ENCODE assay signal across 31 cellular contexts in genomic region chr2:181399046-181399445, GRCh38. TPM values are rescaled to one million over a fixed set of nuclear protein-coding genes. Genes with fewer than 3 reads are reported as not detected.
DNase-seq lines count a peak whose midpoint lies in the region; ATAC-seq and TF ChIP-seq lines count a peak whose summit lies in the region.
"Had no signal": no experiment of that assay in that cellular context is flagged by ENCODE, and none has a peak within 500 bp of the region (broad histone marks: within the 10 kb centered on the region; RNA-seq: fewer than 3 reads in every experiment).

No MANE protein-coding gene starts in this region.

- CTCF ChIA-PET in OCI-LY7 (lab: Charles Lee; ENCODE audit: unreplicated experiment) = interaction anchor here (0.6 kb wide), 1 partner anchor 56 kb away, joined by 3 read pairs; no protein-coding TSS in a partner anchor
- CTCF ChIA-PET in activated CD8-positive, alpha-beta memory T cell treated with anti-CD3 and anti-CD28 coated beads, Interleukin-2, amount 10 ng/mL, durations not matched to agents 7 days and 5 days (lab: Charles Lee) = interaction anchor here (0.7 to 1.4 kb wide), 3 partner anchors 30 to 74 kb away, joined by 3 read pairs; no protein-coding TSS in a partner anchor
- CTCF ChIA-PET in SK-N-SH (lab: Yijun Ruan, JAX) = interaction anchor here (0.7 to 1.2 kb wide), 2 partner anchors 64 to 67 kb away, joined by 3 read pairs; no protein-coding TSS in a partner anchor

- no peak overlapping the region for H3K4me2 ChIP-seq in OCI-LY7 (ENCODE audit: low read length)
- no peak overlapping the region for H3K4me2 ChIP-seq in SK-N-SH
- H3K4me2 ChIP-seq: hepatocyte had no signal

- H3K27me3 Mint-ChIP-seq in activated CD8-positive, alpha-beta memory T cell treated with anti-CD3 and anti-CD28 coated beads, Interleukin-2, amount 10 ng/mL, durations not matched to agents 7 days and 5 days = no peaks in the 10 kb centered on the region
- H3K27me3 Mint-ChIP-seq: activated T-cell treated with anti-CD3 and anti-CD28 coated beads, Interleukin-2, amount 50 U/mL, for 24 hours; central memory CD8-positive, alpha-beta T cell; memory B cell; stimulated activated memory B cell treated with anti-CD40 and anti-IgM and Interleukin-4, amounts not matched to agents 10 μg/mL and 1 μg/mL and 100 μg/mL, for 72 hours had no signal

- intact Hi-C loops in OCI-LY7 (cut with micrococcal nuclease; ENCODE audit: unreplicated experiment) (no loop called here), thyroid gland (cut with DNase I) (no loop called here)

- peaks cover 18% of the 10 kb centered on the region for H3K4me1 Mint-ChIP-seq in activated CD8-positive, alpha-beta memory T cell treated with anti-CD3 and anti-CD28 coated beads, Interleukin-2, amount 10 ng/mL, durations not matched to agents 7 days and 5 days

- TF ChIP-seq EP300 in SK-N-SH (IDR thresholded peaks at IDR 0.05; ENCODE audit: borderline replicate concordance in 1 of 2, low read depth in 1 of 2, low read length in 1 of 2) = no peak

- TF ChIP-seq POLR2A in thyroid gland (IDR thresholded peaks at IDR 0.05) = no peak

- ATAC-seq in HG03354 (IDR thresholded peaks at IDR 0.05; ENCODE audit: poor library complexity, severe bottlenecking, unreplicated experiment) (peak; percentile 46), HG03439 (IDR thresholded peaks at IDR 0.05; ENCODE audit: unreplicated experiment) (no peak)
- no peak for ATAC-seq in activated CD8-positive, alpha-beta memory T cell treated with anti-CD3 and anti-CD28 coated beads, Interleukin-2, amount 10 ng/mL, durations not matched to agents 7 days and 5 days
- ATAC-seq: gastroesophageal sphincter; right lobe of liver; stimulated activated memory B cell treated with anti-CD40 and anti-IgM and Interleukin-4, amounts not matched to agents 10 μg/mL and 1 μg/mL and 100 μg/mL, for 72 hours; upper lobe of right lung had no signal

- no peaks in the 10 kb centered on the region for H3K9me2 ChIP-seq in OCI-LY7 (ENCODE audit: insufficient read depth, low read length)
- H3K9me2 ChIP-seq in SK-N-SH = no peaks in the 10 kb centered on the region

- H3K9me3 Mint-ChIP-seq in activated CD8-positive, alpha-beta memory T cell treated with anti-CD3 and anti-CD28 coated beads, Interleukin-2, amount 10 ng/mL, durations not matched to agents 7 days and 5 days (ENCODE audit: low read depth) = no peaks in the 10 kb centered on the region
- H3K9me3 Mint-ChIP-seq: activated T-cell treated with anti-CD3 and anti-CD28 coated beads, Interleukin-2, amount 50 U/mL, for 24 hours; central memory CD8-positive, alpha-beta T cell had no signal

- no peak overlapping the region for H3K4me3 Mint-ChIP-seq in activated CD8-positive, alpha-beta memory T cell treated with anti-CD3 and anti-CD28 coated beads, Interleukin-2, amount 10 ng/mL, durations not matched to agents 7 days and 5 days
- H3K4me3 Mint-ChIP-seq: activated T-cell treated with anti-CD3 and anti-CD28 coated beads, Interleukin-2, amount 50 U/mL, for 24 hours; central memory CD8-positive, alpha-beta T cell; memory B cell; stimulated activated memory B cell treated with anti-CD40 and anti-IgM and Interleukin-4, amounts not matched to agents 10 μg/mL and 1 μg/mL and 100 μg/mL, for 72 hours had no signal

- POLR2A ChIA-PET in OCI-LY7 (lab: Charles Lee) = interaction anchor here (0.6 to 2.0 kb wide), 12 partner anchors 8 to 1923 kb away, joined by 3 to 8 read pairs (median 4); no protein-coding TSS in a partner anchor
- POLR2A ChIA-PET in SK-N-SH (lab: Yijun Ruan, JAX) = no interaction called here

- H3K4me1 ChIP-seq in OCI-LY7 (ENCODE audit: insufficient read depth, low read length, poor library complexity, severe bottlenecking) = peaks cover 9% of the 10 kb centered on the region
- 0 out of 4 replicates have a peak, but pooled peaks cover 0 to 3% of the 10 kb centered on the region in 2 experiments for H3K4me1 ChIP-seq in SK-N-SH (ENCODE audit: control insufficient read depth in 1 of 2, insufficient read depth in 2 of 2, low read depth in 1 of 2, low read length in 1 of 2)
- H3K4me1 ChIP-seq in thyroid gland = no peaks in the 10 kb centered on the region
- H3K4me1 ChIP-seq: gastroesophageal sphincter, right lobe of liver, upper lobe of right lung had no signal

- H3K9ac ChIP-seq in SK-N-SH = no peak overlapping the region

- no peaks in the 10 kb centered on the region for H3F3A ChIP-seq in SK-N-SH (replicated peaks; ENCODE audit: insufficient read depth)

- H3K27ac ChIP-seq in OCI-LY7 (ENCODE audit: low read depth, low read length, poor library complexity, severe bottlenecking) = no peak overlapping the region
- H3K27ac ChIP-seq in SK-N-SH (ENCODE audit: low read depth in 2 of 2, low read length in 1 of 2) = no peak overlapping the region
- H3K27ac ChIP-seq in thyroid gland = no peak overlapping the region
- H3K27ac ChIP-seq: gastroesophageal sphincter, hepatocyte, neutrophil, right lobe of liver, upper lobe of right lung had no signal

- BruUV-seq in OCI-LY7 (replicated peaks; lab: Mats Ljungman, UMichigan) = no TSS peak

- WGBS in SK-N-SH (ENCODE audit: low lambda C conversion rate) = 100% methylated on average over 2 of the region's 3 CpGs
- 94 to 100% methylated on average over 3 of the region's 3 CpGs for WGBS in thyroid gland, 2 donors

- H2AFZ ChIP-seq in OCI-LY7 (ENCODE audit: low read length) = no peak overlapping the region
- H2AFZ ChIP-seq in SK-N-SH (ENCODE audit: low read depth) = no peak overlapping the region
- H2AFZ ChIP-seq: hepatocyte had no signal

- no peak overlapping the region for H3K27ac Mint-ChIP-seq in activated CD8-positive, alpha-beta memory T cell treated with anti-CD3 and anti-CD28 coated beads, Interleukin-2, amount 10 ng/mL, durations not matched to agents 7 days and 5 days
- H3K27ac Mint-ChIP-seq: activated T-cell treated with anti-CD3 and anti-CD28 coated beads, Interleukin-2, amount 50 U/mL, for 24 hours; memory B cell; stimulated activated memory B cell treated with anti-CD40 and anti-IgM and Interleukin-4, amounts not matched to agents 10 μg/mL and 1 μg/mL and 100 μg/mL, for 72 hours had no signal

- H3K9me3 ChIP-seq in OCI-LY7 (ENCODE audit: low read length) (no peaks in the 10 kb centered on the region), SK-N-SH (no peaks in the 10 kb centered on the region), thyroid gland (no peaks in the 10 kb centered on the region)
- H3K9me3 ChIP-seq: gastroesophageal sphincter, neutrophil, right lobe of liver, upper lobe of right lung had no signal

- peak; percentile 34 for DNase-seq in ELF-1 (ENCODE audit: low read depth, low spot score)
- DNase-seq in OCI-LY7 (ENCODE audit: low spot score) = peak; percentile 33
- peak; percentile 32 for DNase-seq in myocyte (ENCODE audit: low read depth)
- DNase-seq in activated CD8-positive, alpha-beta memory T cell treated with anti-CD3 and anti-CD28 coated beads, Interleukin-2, amount 10 ng/mL, durations not matched to agents 7 days and 5 days = no peak
- DNase-seq in SK-N-SH = no peak
- no peak for DNase-seq in thyroid gland
- DNase-seq: activated CD4-positive, alpha-beta T cell treated with anti-CD3 and anti-CD28 coated beads for 48 hours; activated gamma-delta T cell; activated T-cell treated with anti-CD3 and anti-CD28 coated beads, Interleukin-2, amount 50 U/mL, for 24 hours; C1 segment of cervical spinal cord; COR-L47; DMS79; GOT3; NCI-H1105; NCI-H1930; NCI-H345; NCI-H774; right lobe of liver; stimulated activated CD4-positive, alpha-beta T cell treated with anti-CD3 and anti-CD28 coated beads, Interleukin-12 subunit alpha, Interleukin-12 subunit beta, amount 100 ng/mL, for 4 hours; stimulated activated CD4-positive, alpha-beta T cell treated with anti-CD3 and anti-CD28 coated beads, Interleukin-4, amount 100 ng/mL, for 4 hours; substantia nigra; T-helper 2 cell; upper lobe of right lung had no signal

- H3K4me3 ChIP-seq in OCI-LY7 (ENCODE audit: low read depth, low read length, poor library complexity, severe bottlenecking) (no peak overlapping the region), SK-N-SH (ENCODE audit: low read depth in 2 of 2, low read length in 1 of 2) (no peak overlapping the region), thyroid gland (replicated peaks in 1 of 3) (no peak overlapping the region)
- H3K4me3 ChIP-seq: gastroesophageal sphincter, hepatocyte, right lobe of liver, upper lobe of right lung had no signal

- H3K79me2 ChIP-seq in OCI-LY7 (ENCODE audit: insufficient read depth, low read depth, low read length) (no peaks in the 10 kb centered on the region), SK-N-SH (ENCODE audit: insufficient read depth) (no peaks in the 10 kb centered on the region)
- H3K79me2 ChIP-seq: hepatocyte had no signal

- H4K20me1 ChIP-seq in OCI-LY7 (ENCODE audit: insufficient read depth, low read length) (no peaks in the 10 kb centered on the region), SK-N-SH (ENCODE audit: insufficient read depth) (no peaks in the 10 kb centered on the region)

- H3K27me3 ChIP-seq in SK-N-SH (ENCODE audit: insufficient read depth) = no peaks in the 10 kb centered on the region
- H3K27me3 ChIP-seq in thyroid gland = no peaks in the 10 kb centered on the region
- H3K27me3 ChIP-seq: gastroesophageal sphincter, hepatocyte, neutrophil, right lobe of liver, upper lobe of right lung had no signal

- no peak for TF ChIP-seq RAD21 in SK-N-SH (IDR thresholded peaks at IDR 0.05; ENCODE audit: low read length)

- no peak for TF ChIP-seq CTCF in OCI-LY7 (conservative IDR thresholded peaks at IDR 0.05; ENCODE audit: low read length)
- no peak for TF ChIP-seq CTCF in SK-N-SH (IDR thresholded peaks at IDR 0.05)
- no peak for TF ChIP-seq CTCF in thyroid gland (IDR thresholded peaks at IDR 0.05)

- H3K36me3 ChIP-seq in OCI-LY7 (ENCODE audit: insufficient read depth, low read length) (no peaks in the 10 kb centered on the region), SK-N-SH (replicated peaks in 1 of 2; ENCODE audit: control insufficient read depth in 1 of 2, insufficient read depth in 2 of 2, low read length in 1 of 2) (no peaks in the 10 kb centered on the region), thyroid gland (no peaks in the 10 kb centered on the region)
- H3K36me3 ChIP-seq: gastroesophageal sphincter, neutrophil, right lobe of liver, upper lobe of right lung had no signal

- peaks cover 22% of the 10 kb centered on the region for H3K36me3 Mint-ChIP-seq in activated CD8-positive, alpha-beta memory T cell treated with anti-CD3 and anti-CD28 coated beads, Interleukin-2, amount 10 ng/mL, durations not matched to agents 7 days and 5 days
- H3K36me3 Mint-ChIP-seq: stimulated activated memory B cell treated with anti-CD40 and anti-IgM and Interleukin-4, amounts not matched to agents 10 μg/mL and 1 μg/mL and 100 μg/mL, for 72 hours had no signal

RNA-seq across cellular contexts. Expression of gene ITGA4, which starts 58.1 kb away (rescaled TPM):
- 55.1 and 61.8 TPM in 2 replicates for total RNA-seq in OCI-LY7 (2014; rRNA removed; shearing (Covaris generic))
- total RNA-seq in OCI-LY7 (2022) (53.5 and 61.7 TPM in 2 replicates), myocyte (14.4 and 31.9 TPM in 2 replicates), thyroid gland (1 to 10 TPM; 2.0 to 7.8 (median 6.0) TPM)
- polyA plus RNA-seq in myocyte (2012) = 23.2 TPM
- 100 to 1,000 TPM; 301 to 344 TPM for total RNA-seq in activated CD8-positive, alpha-beta memory T cell treated with anti-CD3 and anti-CD28 coated beads, Interleukin-2, amount 10 ng/mL, durations not matched to agents 7 days and 5 days
- 10.5 and 12.5 TPM in 2 replicates for polyA plus RNA-seq in SK-N-SH (2012; rRNA removed)
- polyA plus RNA-seq in SK-N-SH (2012; cell fraction: cytosol; rRNA removed) = 14.1 and 15.4 TPM in 2 replicates
- 7.0 and 12.7 TPM in 2 replicates for polyA plus RNA-seq in SK-N-SH (2012; cell fraction: nucleus; rRNA removed)

Comparison
In these comparisons a context has a peak if more than half of its experiments do, and no peak if none do; other contexts are left out.
1. DNase-seq: peak in ELF-1 (single experiment), OCI-LY7 (single experiment) and myocyte (single experiment); none in activated CD8-positive, alpha-beta memory T cell treated with anti-CD3 and anti-CD28 coated beads, Interleukin-2, amount 10 ng/mL, durations not matched to agents 7 days and 5 days (single experiment), SK-N-SH (single experiment) and thyroid gland (0 of 2).